ENCODE assay signal across 10 cellular contexts in genomic region chr15:51736069-51736468, GRCh38. TPM values are rescaled to one million over a fixed set of nuclear protein-coding genes. Genes with fewer than 3 reads are reported as not detected.
DNase-seq lines count a peak whose midpoint lies in the region; ATAC-seq, FAIRE-seq and TF ChIP-seq lines count a peak whose summit lies in the region.
"Had no signal": no experiment of that assay in that cellular context is flagged by ENCODE, and none has a peak within 500 bp of the region (broad histone marks: within the 10 kb centered on the region; RNA-seq: fewer than 3 reads in every experiment).

No MANE protein-coding gene starts in this region.

- TF ChIP-seq CTCF in K562 (IDR thresholded peaks at IDR 0.05 in 2 of 3, conservative IDR thresholded peaks at IDR 0.05 in 1 of 3; ENCODE audit: insufficient read depth in 2 of 3, low read depth in 1 of 3, low read length in 3 of 3), result no peak
- no peak for TF ChIP-seq CTCF in testis (IDR thresholded peaks at IDR 0.05)

- no peaks in the 10 kb centered on the region for H3K36me3 ChIP-seq in Karpas-422 (ENCODE audit: insufficient read depth, low read length)
- H3K36me3 ChIP-seq in K562 (ENCODE audit: control insufficient read depth, insufficient read depth, low read length), result 0 out of 3 replicates have a peak, but pooled peaks cover 4% of the 10 kb centered on the region
- H3K36me3 ChIP-seq in rectal smooth muscle tissue (ENCODE audit: control insufficient read depth, insufficient read depth, low read length), result no peaks in the 10 kb centered on the region
- no peaks in the 10 kb centered on the region for H3K36me3 ChIP-seq in testis (ENCODE audit: low read depth, missing control alignments)

- in situ Hi-C loops in K562 (cut with MboI), result no loop called here

- H3K9ac ChIP-seq in Karpas-422 (ENCODE audit: low read length) (no peak overlapping the region), K562 (ENCODE audit: insufficient read depth in 1 of 2, low read depth in 2 of 2, low read length in 2 of 2) (no peak overlapping the region), rectal smooth muscle tissue (ENCODE audit: low read length) (no peak overlapping the region)

- 0 out of 2 replicates have a peak overlapping the region, but pooled peaks have one; percentile 69 for H3K4me3 ChIP-seq in Karpas-422 (ENCODE audit: low read length)
- H3K4me3 ChIP-seq in K562, result peak overlapping the region; percentile 64; the same call in 1 of the 2 replicates
- H3K4me3 ChIP-seq in rectal smooth muscle tissue (ENCODE audit: low read length), result peak overlapping the region; percentile 71
- H3K4me3 ChIP-seq in testis, result peak overlapping the region in 1 of 2 donors; percentile 79

- no TSS peak for BruUV-seq in K562 (replicated peaks; lab: Mats Ljungman, UMichigan)

- H3K27me3 ChIP-seq in Karpas-422 (ENCODE audit: low read length) (no peaks in the 10 kb centered on the region), K562 (ENCODE audit: control insufficient read depth in 2 of 2, insufficient read depth in 2 of 2, low read length in 2 of 2) (no peaks in the 10 kb centered on the region), rectal smooth muscle tissue (ENCODE audit: control insufficient read depth, insufficient read depth, low read length) (no peaks in the 10 kb centered on the region), testis (no peaks in the 10 kb centered on the region)

- H3K79me2 ChIP-seq in Karpas-422 (ENCODE audit: low read length) (no peaks in the 10 kb centered on the region), K562 (ENCODE audit: control insufficient read depth, insufficient read depth, low read length) (peaks cover 22% of the 10 kb centered on the region)

- DNase-seq in NOMO-1 (lab: John Stamatoyannopoulos, UW; ENCODE audit: unreplicated experiment in 2 of 2) (peak; percentile 33 to 50), NOMO-1 treated with dmso at 0.1 percent for 144 hours (lab: John Stamatoyannopoulos, UW; ENCODE audit: unreplicated experiment) (no peak), Karpas-422 (peak; percentile 50), K562 (ENCODE audit: extremely low read depth in 1 of 4, low spot score in 3 of 4) (no peak), testis (no peak), activated gamma-delta T cell treated with Interleukin-2 at 50 U/mL for 16 hours (no peak)
- no peak for DNase-seq in activated effector memory CD4-positive, alpha-beta T cell treated with Interleukin-2 at 50 U/mL for 16 hours

- no peaks in the 10 kb centered on the region for H3K9me1 ChIP-seq in K562 (ENCODE audit: control insufficient read depth, insufficient read depth, low read length)

- TF ChIP-seq POLR2A in K562 (conservative IDR thresholded peaks at IDR 0.05) (no peak), testis (IDR thresholded peaks at IDR 0.05) (no peak)

- H4K20me1 ChIP-seq in Karpas-422 (ENCODE audit: insufficient read depth, low read depth, low read length), result 0 out of 2 replicates have a peak, but pooled peaks cover 5% of the 10 kb centered on the region
- no peaks in the 10 kb centered on the region for H4K20me1 ChIP-seq in K562 (replicated peaks; ENCODE audit: control insufficient read depth, insufficient read depth, low read length)

- POLR2A ChIA-PET in K562 (lab: Yijun Ruan, JAX), result interaction anchor here (0.9 to 1.6 kb wide), 3 partner anchors 10 to 86 kb away, joined by 3 to 6 read pairs (median 4); no protein-coding TSS in a partner anchor

- TF ChIP-seq RAD21 in K562 (CRISPR knock-in tag; conservative IDR thresholded peaks at IDR 0.05 in 1 of 2, IDR thresholded peaks at IDR 0.05 in 1 of 2), result no peak

- H2AFZ ChIP-seq in Karpas-422 (ENCODE audit: low read length) (no peak overlapping the region), K562 (ENCODE audit: low read depth, low read length) (no peak overlapping the region)

- H3K27ac ChIP-seq in Karpas-422 (ENCODE audit: low read length), result no peak overlapping the region
- no peak overlapping the region for H3K27ac ChIP-seq in K562 (ENCODE audit: extremely low read depth, low read depth, low read length)
- H3K27ac ChIP-seq in rectal smooth muscle tissue (ENCODE audit: low read depth, low read length), result no peak overlapping the region
- no peak overlapping the region for H3K27ac ChIP-seq in testis
- H3K27ac ChIP-seq: SJSA1 had no signal

- CTCF ChIA-PET in K562 (lab: Yijun Ruan, JAX; ENCODE audit: low intra/inter-chr PET ratio), result no interaction called here

- H3K4me1 ChIP-seq in Karpas-422 (ENCODE audit: low read length), result peaks cover 50% of the 10 kb centered on the region
- peaks cover 21 to 54% of the 10 kb centered on the region in 2 experiments for H3K4me1 ChIP-seq in K562 (replicated peaks in 1 of 2; ENCODE audit: control insufficient read depth in 2 of 2, insufficient read depth in 2 of 2, low read length in 2 of 2)
- H3K4me1 ChIP-seq in rectal smooth muscle tissue (ENCODE audit: control insufficient read depth, insufficient read depth, low read length), result peaks cover 22% of the 10 kb centered on the region
- H3K4me1 ChIP-seq in testis, result peaks cover 16% of the 10 kb centered on the region

- ATAC-seq in K562, result no peak

- no peak for FAIRE-seq in K562 (lab: Jason Lieb, UNC)

- intact Hi-C loops in K562 (cut with micrococcal nuclease), result loop anchor here (5.0 kb wide), 1 partner anchor 41 kb away; no protein-coding TSS in a partner anchor
- intact Hi-C loops in testis (cut with DNase I; ENCODE audit: low total_unique reads), result no loop called here

- 31% methylated on average over 3 of the region's 3 CpGs for WGBS in K562 (ENCODE audit: insufficient coverage, low coverage, missing lambda C conversion rate)
- 60 to 70% methylated on average over 3 of the region's 3 CpGs for WGBS in testis, 2 donors

- H3K9me3 ChIP-seq in Karpas-422 (ENCODE audit: low read length) (no peaks in the 10 kb centered on the region), K562 (replicated peaks; ENCODE audit: control insufficient read depth, insufficient read depth, low read depth, low read length) (no peaks in the 10 kb centered on the region), testis (no peaks in the 10 kb centered on the region)
- H3K9me3 ChIP-seq: SJSA1 had no signal

- H3K9me2 ChIP-seq in Karpas-422 (replicated peaks; ENCODE audit: insufficient read depth, low read length), result no peaks in the 10 kb centered on the region

- H3K4me2 ChIP-seq in Karpas-422 (ENCODE audit: low read depth, low read length, poor library complexity, severe bottlenecking) (peak overlapping the region; percentile 66), K562 (ENCODE audit: insufficient read depth, low read length) (peak overlapping the region; percentile 87)

- no peak for TF ChIP-seq EP300 in K562 (IDR thresholded peaks at IDR 0.05; ENCODE audit: low read length)

RNA-seq across cellular contexts. Expression of gene LYSMD2, which starts 1.4 kb away (rescaled TPM):
- total RNA-seq in Karpas-422 (2014; rRNA removed; shearing (Covaris generic); ENCODE audit: low replicate concordance), result 3.4 and 5.4 TPM in 2 replicates
- 2.4 and 7.0 TPM in 2 replicates for total RNA-seq in K562 (2011; cell fraction: chromatin; rRNA removed; ENCODE audit: low replicate concordance)
- 2.8 and 3.2 TPM in 2 replicates for total RNA-seq in K562 (2011; cell fraction: nucleolus; rRNA removed)
- total RNA-seq in K562 (2011; cell fraction: nucleoplasm; rRNA removed), result 3.1 and 5.4 TPM in 2 replicates
- total RNA-seq in K562 (2014; rRNA removed) (8.8 and 10.9 TPM in 2 replicates), K562 (2014; rRNA removed; fragmentation: Illumina TruSeq; extraction: Trizol) (13.6 and 14.2 TPM in 2 replicates), K562 (2015; rRNA removed; fragmentation: Illumina TruSeq; extraction: Trizol) (11.2 and 11.3 TPM in 2 replicates), K562 (2021) (9.7 and 10.3 TPM in 2 replicates), testis (10 to 100 TPM; 18.7 to 19.9 TPM)
- polyA plus RNA-seq in K562 (2011; rRNA removed) (11.3 and 30.3 TPM in 2 replicates), K562 (2014; fragmentation: Illumina TruSeq; extraction: Trizol) (7.9 and 9.5 TPM in 2 replicates), K562 (2014; fragmentation: Nextera tagmentation; extraction: Ambion mirVana) (1 to 10 TPM; 4.3 to 4.8 TPM), K562 (2014; rRNA removed) (9.8 and 10.7 TPM in 2 replicates), testis (ENCODE audit: insufficient read depth, low read depth, low replicate concordance) (21.1 TPM)
- 6.9 and 16.4 TPM in 2 replicates for polyA plus RNA-seq in K562 (2011; cell fraction: cytosol; rRNA removed)
- polyA plus RNA-seq in K562 (2011; cell fraction: nucleus; rRNA removed), result 4.8 and 5.0 TPM in 2 replicates
- polyA plus RNA-seq in K562 (2012), result 11.4 and 11.6 TPM in 2 replicates
- polyA minus RNA-seq in K562 (2011; rRNA and poly(A)+ RNA removed), result 4.8 and 8.9 TPM in 2 replicates
- 2.9 and 6.2 TPM in 2 replicates for polyA minus RNA-seq in K562 (2011; cell fraction: cytosol; rRNA and poly(A)+ RNA removed)
- polyA minus RNA-seq in K562 (2011; cell fraction: nucleus; rRNA and poly(A)+ RNA removed), result 2.0 and 3.6 TPM in 2 replicates

RNA-seq across cellular contexts. Expression of gene TMOD2, which starts 15.3 kb away (rescaled TPM):
- total RNA-seq in Karpas-422 (2014; rRNA removed; shearing (Covaris generic); ENCODE audit: low replicate concordance), result 0.72 and 2.6 TPM in 2 replicates
- total RNA-seq in K562 (2011; cell fraction: chromatin; rRNA removed; ENCODE audit: low replicate concordance), result 3.1 and 8.1 TPM in 2 replicates
- total RNA-seq in K562 (2011; cell fraction: nucleolus; rRNA removed), result 0.83 and 1.4 TPM in 2 replicates
- 5.7 and 14.4 TPM in 2 replicates for total RNA-seq in K562 (2011; cell fraction: nucleoplasm; rRNA removed)
- 2.2 TPM in 2 replicates for total RNA-seq in K562 (2014; rRNA removed)
- total RNA-seq in K562 (2014; rRNA removed; fragmentation: Illumina TruSeq; extraction: Trizol), result 3.8 and 4.8 TPM in 2 replicates
- total RNA-seq in K562 (2015; rRNA removed; fragmentation: Illumina TruSeq; extraction: Trizol), result 3.3 and 3.6 TPM in 2 replicates
- 3.2 and 3.4 TPM in 2 replicates for total RNA-seq in K562 (2021)
- 2.3 and 3.6 TPM in 2 replicates for polyA plus RNA-seq in K562 (2011; rRNA removed)
- polyA plus RNA-seq in K562 (2011; cell fraction: cytosol; rRNA removed), result 0.57 and 1.1 TPM in 2 replicates
- 2.7 and 2.9 TPM in 2 replicates for polyA plus RNA-seq in K562 (2011; cell fraction: nucleus; rRNA removed)
- 1.7 and 4.4 TPM in 2 replicates for polyA plus RNA-seq in K562 (2012)
- 2.7 and 3.0 TPM in 2 replicates for polyA plus RNA-seq in K562 (2014; fragmentation: Illumina TruSeq; extraction: Trizol)
- polyA plus RNA-seq in K562 (2014; fragmentation: Nextera tagmentation; extraction: Ambion mirVana), result under 1 TPM; 0.49 to 0.85 TPM
- polyA plus RNA-seq in K562 (2014; rRNA removed), result 2.1 and 3.3 TPM in 2 replicates
- 2.3 and 3.5 TPM in 2 replicates for polyA minus RNA-seq in K562 (2011; rRNA and poly(A)+ RNA removed)
- 0.91 and 1.7 TPM in 2 replicates for polyA minus RNA-seq in K562 (2011; cell fraction: cytosol; rRNA and poly(A)+ RNA removed)
- polyA minus RNA-seq in K562 (2011; cell fraction: nucleus; rRNA and poly(A)+ RNA removed), result 1.8 and 1.9 TPM in 2 replicates
- 1 to 10 TPM; 5.8 to 5.9 TPM for total RNA-seq in testis
- polyA plus RNA-seq in testis (ENCODE audit: insufficient read depth, low read depth, low replicate concordance), result 6.4 TPM

RNA-seq across cellular contexts. Expression of gene SCG3, which starts 54.8 kb away (rescaled TPM):
- not detected in 2 replicates for total RNA-seq in Karpas-422 (2014; rRNA removed; shearing (Covaris generic); ENCODE audit: low replicate concordance)
- 8.5 and 27.4 TPM in 2 replicates for total RNA-seq in K562 (2011; cell fraction: chromatin; rRNA removed; ENCODE audit: low replicate concordance)
- total RNA-seq in K562 (2011; cell fraction: nucleolus; rRNA removed), result 9.9 and 11.3 TPM in 2 replicates
- 19.9 and 30.9 TPM in 2 replicates for total RNA-seq in K562 (2011; cell fraction: nucleoplasm; rRNA removed)
- total RNA-seq in K562 (2014; rRNA removed) (14.9 and 17.4 TPM in 2 replicates), K562 (2014; rRNA removed; fragmentation: Illumina TruSeq; extraction: Trizol) (32.2 and 42.1 TPM in 2 replicates), K562 (2015; rRNA removed; fragmentation: Illumina TruSeq; extraction: Trizol) (41.5 and 43.8 TPM in 2 replicates), K562 (2021) (19.5 and 21.0 TPM in 2 replicates), testis (1 to 10 TPM; 1.2 to 1.3 TPM)
- polyA plus RNA-seq in K562 (2011; rRNA removed) (4.2 and 22.7 TPM in 2 replicates), K562 (2014; fragmentation: Illumina TruSeq; extraction: Trizol) (23.3 and 28.5 TPM in 2 replicates), K562 (2014; fragmentation: Nextera tagmentation; extraction: Ambion mirVana) (10 to 100 TPM; 13.0 to 17.8 TPM), K562 (2014; rRNA removed) (11.3 and 14.1 TPM in 2 replicates), testis (ENCODE audit: insufficient read depth, low read depth, low replicate concordance) (2.0 TPM)
- polyA plus RNA-seq in K562 (2011; cell fraction: cytosol; rRNA removed), result 2.1 and 3.3 TPM in 2 replicates
- 1.4 and 4.3 TPM in 2 replicates for polyA plus RNA-seq in K562 (2011; cell fraction: nucleus; rRNA removed)
- polyA plus RNA-seq in K562 (2012), result 22.5 and 23.7 TPM in 2 replicates
- polyA minus RNA-seq in K562 (2011; rRNA and poly(A)+ RNA removed), result 11.9 and 42.1 TPM in 2 replicates
- polyA minus RNA-seq in K562 (2011; cell fraction: cytosol; rRNA and poly(A)+ RNA removed), result 4.8 and 22.5 TPM in 2 replicates
- polyA minus RNA-seq in K562 (2011; cell fraction: nucleus; rRNA and poly(A)+ RNA removed), result 3.0 and 5.7 TPM in 2 replicates
- total RNA-seq: SJSA1 had no signal
- polyA plus RNA-seq: BJ had no signal

Comparison
In these comparisons a context has a peak if more than half of its experiments do, and no peak if none do; other contexts are left out.
1. DNase-seq: peak in NOMO-1 (2 of 2) and Karpas-422 (single experiment); none in NOMO-1 treated with dmso at 0.1 percent for 144 hours (single experiment), K562 (0 of 4), testis (single experiment), activated gamma-delta T cell treated with Interleukin-2 at 50 U/mL for 16 hours (single experiment) and activated effector memory CD4-positive, alpha-beta T cell treated with Interleukin-2 at 50 U/mL for 16 hours (single experiment).